Comparison of ENCODE assay signal across 9 cellular contexts in the genomic region with DNA sequence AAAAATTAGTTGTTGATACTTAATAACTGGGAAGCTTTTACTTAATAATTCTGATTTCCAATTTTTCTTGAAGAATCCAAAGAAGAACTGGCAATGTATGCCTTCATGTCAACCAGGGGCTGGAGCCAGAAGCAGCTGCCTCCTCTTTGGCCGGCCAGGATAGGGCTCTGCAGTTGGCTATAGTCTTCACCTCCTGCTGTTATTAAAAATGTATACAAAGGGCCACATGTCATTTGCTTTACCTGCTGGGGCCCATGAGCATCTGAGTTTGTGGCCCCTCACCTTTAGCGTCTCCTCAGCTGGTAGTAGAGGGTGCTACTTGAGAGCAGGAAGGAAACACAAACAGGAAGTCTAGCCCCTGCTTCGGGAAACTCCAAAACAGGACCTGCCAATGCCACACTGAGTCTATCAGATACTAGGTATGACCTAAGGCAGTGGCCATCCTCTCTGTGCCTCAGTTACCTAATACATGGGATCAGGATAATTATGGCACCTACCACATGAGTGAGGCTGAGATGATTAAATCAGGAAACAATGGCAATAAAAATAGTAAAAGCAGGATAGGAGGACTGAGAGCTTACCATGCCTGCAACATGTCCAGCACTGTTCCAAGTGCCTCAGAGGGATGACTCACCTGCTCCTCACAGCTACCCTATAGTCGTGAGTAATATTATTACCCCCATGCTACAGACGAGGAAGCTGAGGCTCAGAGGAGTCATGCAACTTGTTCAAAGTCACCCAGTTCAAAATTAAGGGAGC. TPM values are rescaled to one million over a fixed set of nuclear protein-coding genes. Genes with fewer than 3 reads are reported as not detected.
DNase-seq lines count a peak whose midpoint lies in the region; ATAC-seq lines count a peak whose summit lies in the region.
"Had no signal": no experiment of that assay in that cellular context is flagged by ENCODE, and none has a peak within 500 bp of the region (broad histone marks: within the 10 kb centered on the region; RNA-seq: fewer than 3 reads in every experiment).

No MANE protein-coding gene starts in this region.

- no peak overlapping the region for H3K9ac ChIP-seq in BLaER1 treated with 17β-estradiol and CSF1 and Interleukin-3, amounts not matched to agents 10 nM and 100 nM

- H3K4me2 ChIP-seq in BLaER1 treated with 17β-estradiol and CSF1 and Interleukin-3, amounts not matched to agents 10 nM and 100 nM, result peak overlapping the region; percentile 20 to 71 (median 43); a peak in 20 of 22 replicates

- no peaks in the 10 kb centered on the region for H3K9me3 ChIP-seq in BLaER1 treated with 17β-estradiol and CSF1 and Interleukin-3, amounts not matched to agents 10 nM and 100 nM (replicated peaks in 1 of 11)
- H3K9me3 ChIP-seq in KOPT-K1 (ENCODE audit: insufficient read depth, low read length, poor library complexity, severe bottlenecking), result no peaks in the 10 kb centered on the region
- H3K9me3 ChIP-seq: right lobe of liver had no signal

- DNase-seq in activated naive CD4-positive, alpha-beta T cell treated with anti-CD3 and anti-CD28 coated beads, Interleukin-2, amount 50 U/mL, for 16 hours, result peak; percentile 30
- DNase-seq in left lobe of liver (ENCODE audit: low spot score) (peak; percentile 41), occipital lobe (lab: John Stamatoyannopoulos, UW) (no peak), germinal center (ENCODE audit: low spot score) (no peak)

- H3K36me3 ChIP-seq in BLaER1 treated with 17β-estradiol and CSF1 and Interleukin-3, amounts not matched to agents 10 nM and 100 nM, result peaks cover 73 to 85% (median 80%) of the 10 kb centered on the region in 11 experiments
- peaks cover 39% of the 10 kb centered on the region for H3K36me3 ChIP-seq in KOPT-K1 (ENCODE audit: insufficient read depth, low read length)

- H3K4me1 ChIP-seq in BLaER1 treated with 17β-estradiol and CSF1 and Interleukin-3, amounts not matched to agents 10 nM and 100 nM, result peaks cover 10 to 36% (median 29%) of the 10 kb centered on the region in 10 experiments
- H3K4me1 ChIP-seq: right lobe of liver had no signal

- no peak overlapping the region; a peak in 1 of 20 replicates for H3K4me3 ChIP-seq in BLaER1 treated with 17β-estradiol and CSF1 and Interleukin-3, amounts not matched to agents 10 nM and 100 nM
- H3K4me3 ChIP-seq: right lobe of liver had no signal

- H3K27ac ChIP-seq in BLaER1 treated with 17β-estradiol and CSF1 and Interleukin-3, amounts not matched to agents 10 nM and 100 nM, result peak overlapping the region in 1 of 11 experiments; percentile 4; a peak in 1 of 22 replicates
- peak overlapping the region; percentile 56 for H3K27ac ChIP-seq in KOPT-K1 (ENCODE audit: low read depth, low read length, poor library complexity, severe bottlenecking)
- H3K27ac ChIP-seq: right lobe of liver had no signal

- H4K20me1 ChIP-seq in BLaER1 treated with 17β-estradiol and CSF1 and Interleukin-3, amounts not matched to agents 10 nM and 100 nM, result peaks cover 0 to 32% (median 14%) of the 10 kb centered on the region in 11 experiments; a peak in 13 of 22 replicates

- H3K27me3 ChIP-seq in BLaER1 treated with 17β-estradiol and CSF1 and Interleukin-3, amounts not matched to agents 10 nM and 100 nM, result no peaks in the 10 kb centered on the region
- H3K27me3 ChIP-seq: right lobe of liver had no signal

- ATAC-seq in left lobe of liver (no peak), HG02678 (IDR thresholded peaks at IDR 0.05; ENCODE audit: unreplicated experiment) (no peak), GM19328 (IDR thresholded peaks at IDR 0.05; ENCODE audit: unreplicated experiment) (no peak)
- ATAC-seq: right lobe of liver had no signal

RNA-seq across cellular contexts. Expression of gene CCDC69, which starts 21.3 kb away (rescaled TPM):
- total RNA-seq in left lobe of liver (29.2 TPM), occipital lobe (0.78 TPM)

RNA-seq across cellular contexts. Expression of gene ANXA6, which starts 45.0 kb away (rescaled TPM):
- 232 TPM for total RNA-seq in left lobe of liver
- total RNA-seq in occipital lobe, result 74.7 TPM

RNA-seq across cellular contexts. Expression of gene GM2A, which starts 50.4 kb away (rescaled TPM):
- total RNA-seq in left lobe of liver, result 13.2 TPM
- 12.6 TPM for total RNA-seq in occipital lobe

Comparison
In these comparisons a context has a peak if more than half of its experiments do, and no peak if none do; other contexts are left out.
1. DNase-seq: peak in activated naive CD4-positive, alpha-beta T cell treated with anti-CD3 and anti-CD28 coated beads, Interleukin-2, amount 50 U/mL, for 16 hours (single experiment) and left lobe of liver (single experiment); none in occipital lobe (single experiment) and germinal center (single experiment).
2. RNA of gene CCDC69, which starts 21.3 kb away (total RNA-seq): 29.2 TPM in left lobe of liver (single experiment); 0.78 TPM in occipital lobe (single experiment); every median in the first group is over 10 times any median in the second.